Comparison of ENCODE assay signal across 15 cellular contexts in genomic region chr10:60901561-60902235, GRCh38. TPM values are rescaled to one million over a fixed set of nuclear protein-coding genes. Genes with fewer than 3 reads are reported as not detected.
DNase-seq lines count a peak whose midpoint lies in the region; ATAC-seq, FAIRE-seq and TF ChIP-seq lines count a peak whose summit lies in the region.
"Had no signal": no experiment of that assay in that cellular context is flagged by ENCODE, and none has a peak within 500 bp of the region (broad histone marks: within the 10 kb centered on the region; RNA-seq: fewer than 3 reads in every experiment).

No MANE protein-coding gene starts in this region.

- POLR2A ChIA-PET in endothelial cell of umbilical vein (lab: Charles Lee) = no interaction called here

- H3K27ac ChIP-seq in endothelial cell of umbilical vein (ENCODE audit: insufficient read depth, low read depth, low read length) = no peak overlapping the region
- H3K27ac ChIP-seq: vagina had no signal

- no peak overlapping the region for H3K4me3 ChIP-seq in endothelial cell of umbilical vein (replicated peaks in 1 of 3; ENCODE audit: insufficient read depth in 1 of 3, low read depth in 1 of 3, low read length in 3 of 3)
- H3K4me3 ChIP-seq: MG63, vagina had no signal

- BruUV-seq in endothelial cell of umbilical vein (replicated peaks; lab: Mats Ljungman, UMichigan) = no TSS peak

- H3K9me3 ChIP-seq in endothelial cell of umbilical vein (replicated peaks; ENCODE audit: control insufficient read depth, insufficient read depth, low read length) = no peaks in the 10 kb centered on the region
- H3K9me3 ChIP-seq: MG63, vagina had no signal

- no peak overlapping the region for H3K9ac ChIP-seq in endothelial cell of umbilical vein (replicated peaks; ENCODE audit: extremely low read depth, insufficient read depth, low read length)

- H3K9me1 ChIP-seq in endothelial cell of umbilical vein (replicated peaks; ENCODE audit: control insufficient read depth, extremely low read depth, insufficient read depth, low read length) = no peaks in the 10 kb centered on the region

- CTCF ChIA-PET in endothelial cell of umbilical vein (lab: Charles Lee) = no interaction called here

- H3K4me1 Mint-ChIP-seq in T-helper 2 cell treated with Interferon-gamma antibody and Interleukin-4, amounts not matched to agents 5 μg/mL and 100 μg/mL, for 36 hours (ENCODE audit: low read depth) = no peaks in the 10 kb centered on the region
- H3K4me1 Mint-ChIP-seq: activated CD4-positive, alpha-beta T cell treated with anti-CD3 and anti-CD28 coated beads, Interleukin-2, amount 10 ng/mL, durations not matched to agents 24 days and 14 days; immature natural killer cell had no signal

- H3K4me2 ChIP-seq in endothelial cell of umbilical vein (ENCODE audit: insufficient read depth, low read length) = no peak overlapping the region

- DNase-seq in COLO668 (lab: John Stamatoyannopoulos, UW; ENCODE audit: unreplicated experiment) (peak; percentile 6), NCI-H2029 treated with DMSO at 0.1 percent for 48 hours (lab: John Stamatoyannopoulos, UW) (peak; percentile 41), endothelial cell of umbilical vein (ENCODE audit: low read depth, low spot score) (peak; percentile 59), mucosa of gallbladder (ENCODE audit: low spot score) (peak; percentile 23), SW 1271 (lab: John Stamatoyannopoulos, UW) (no peak)
- no peak for DNase-seq in T-helper 2 cell treated with Interferon-gamma antibody and Interleukin-4, amounts not matched to agents 5 μg/mL and 100 μg/mL, for 36 hours (ENCODE audit: low spot score)
- DNase-seq: activated CD4-positive, alpha-beta T cell treated with anti-CD3 and anti-CD28 coated beads, Interleukin-2, amount 10 ng/mL, durations not matched to agents 24 days and 14 days; immature natural killer cell; MG63; nephron progenitor cell; T-helper 1 cell had no signal

- H3K27me3 ChIP-seq in endothelial cell of umbilical vein (ENCODE audit: control insufficient read depth in 2 of 2, insufficient read depth in 2 of 2, low read length in 2 of 2) = no peaks in the 10 kb centered on the region
- H3K27me3 ChIP-seq: MG63, vagina had no signal

- no peaks in the 10 kb centered on the region for H3K36me3 Mint-ChIP-seq in T-helper 2 cell treated with Interferon-gamma antibody and Interleukin-4, amounts not matched to agents 5 μg/mL and 100 μg/mL, for 36 hours (ENCODE audit: low read depth)
- H3K36me3 Mint-ChIP-seq: immature natural killer cell had no signal

- no peaks in the 10 kb centered on the region for H3K9me3 Mint-ChIP-seq in T-helper 2 cell treated with Interferon-gamma antibody and Interleukin-4, amounts not matched to agents 5 μg/mL and 100 μg/mL, for 36 hours
- H3K9me3 Mint-ChIP-seq: activated CD4-positive, alpha-beta T cell treated with anti-CD3 and anti-CD28 coated beads, Interleukin-2, amount 10 ng/mL, durations not matched to agents 24 days and 14 days; immature natural killer cell had no signal

- peaks cover 3% of the 10 kb centered on the region for H3K4me1 ChIP-seq in endothelial cell of umbilical vein (ENCODE audit: control insufficient read depth, extremely low read depth, insufficient read depth, low read length)

- no peak overlapping the region for H3K4me3 Mint-ChIP-seq in T-helper 2 cell treated with Interferon-gamma antibody and Interleukin-4, amounts not matched to agents 5 μg/mL and 100 μg/mL, for 36 hours
- H3K4me3 Mint-ChIP-seq: activated CD4-positive, alpha-beta T cell treated with anti-CD3 and anti-CD28 coated beads, Interleukin-2, amount 10 ng/mL, durations not matched to agents 24 days and 14 days; immature natural killer cell; nephron progenitor cell had no signal

- H3K36me3 ChIP-seq in endothelial cell of umbilical vein (ENCODE audit: control insufficient read depth in 2 of 2, extremely low read depth in 1 of 2, insufficient read depth in 2 of 2, low read length in 2 of 2) = peaks cover 0 to 2% of the 10 kb centered on the region in 2 experiments
- H3K36me3 ChIP-seq: vagina had no signal

- no peaks in the 10 kb centered on the region for H3K79me2 ChIP-seq in endothelial cell of umbilical vein (ENCODE audit: control insufficient read depth, insufficient read depth, low read length)

- no peak for TF ChIP-seq POLR2A in endothelial cell of umbilical vein (IDR thresholded peaks at IDR 0.05; ENCODE audit: low read depth, low read length)

- ATAC-seq in GM18511 (IDR thresholded peaks at IDR 0.05; ENCODE audit: unreplicated experiment) (no peak), GM19035 (IDR thresholded peaks at IDR 0.05; ENCODE audit: unreplicated experiment) (no peak)

- intact Hi-C loops in endothelial cell of umbilical vein (cut with micrococcal nuclease) = no loop called here

- no peak overlapping the region for H2AFZ ChIP-seq in endothelial cell of umbilical vein (ENCODE audit: low read depth, low read length)

- no peaks in the 10 kb centered on the region for H4K20me1 ChIP-seq in endothelial cell of umbilical vein (replicated peaks; ENCODE audit: control insufficient read depth, extremely low read depth, insufficient read depth, low read length)

- H3K27ac Mint-ChIP-seq in T-helper 2 cell treated with Interferon-gamma antibody and Interleukin-4, amounts not matched to agents 5 μg/mL and 100 μg/mL, for 36 hours = no peak overlapping the region
- H3K27ac Mint-ChIP-seq: activated CD4-positive, alpha-beta T cell treated with anti-CD3 and anti-CD28 coated beads, Interleukin-2, amount 10 ng/mL, durations not matched to agents 24 days and 14 days; immature natural killer cell; nephron progenitor cell had no signal

- dilution Hi-C loops in endothelial cell of umbilical vein (cut with MboI; ENCODE audit: extremely low pct_ligation_motif_present, low sequenced_read_pairs) = no loop called here

- no peak for FAIRE-seq in endothelial cell of umbilical vein (lab: Jason Lieb, UNC)
- FAIRE-seq: G401.6 had no signal

- peaks cover 4% of the 10 kb centered on the region for H3K27me3 Mint-ChIP-seq in T-helper 2 cell treated with Interferon-gamma antibody and Interleukin-4, amounts not matched to agents 5 μg/mL and 100 μg/mL, for 36 hours (ENCODE audit: low read depth)

- TF ChIP-seq CTCF in endothelial cell of umbilical vein (IDR thresholded peaks at IDR 0.05; ENCODE audit: extremely low read depth in 1 of 2, insufficient read depth in 1 of 2, low read depth in 1 of 2, low read length in 2 of 2) = no peak

TF ChIP-seq in endothelial cell of umbilical vein, 7 proteins besides CTCF, POLR2A, EP300 and RAD21:
- no peak for TF ChIP-seq FOS (IDR thresholded peaks at IDR 0.05; ENCODE audit: borderline replicate concordance, insufficient read depth, low read length)
- TF ChIP-seq POLR2AphosphoS5 (IDR thresholded peaks at IDR 0.05; ENCODE audit: insufficient read depth, low read depth, low read length) = no peak
- no peak for TF ChIP-seq JUN (IDR thresholded peaks at IDR 0.05; ENCODE audit: borderline replicate concordance, insufficient read depth, insufficient read length, low read depth)
- TF ChIP-seq GATA2 (IDR thresholded peaks at IDR 0.05; ENCODE audit: insufficient read depth, insufficient read length, low read depth, low read length) = no peak
- TF ChIP-seq EZH2 (IDR thresholded peaks at IDR 0.05; ENCODE audit: borderline replicate concordance, low read depth, low read length, severe bottlenecking) = no peak
- TF ChIP-seq MYC (IDR thresholded peaks at IDR 0.05; ENCODE audit: low read depth, low read length) = no peak
- no peak for TF ChIP-seq MAX (IDR thresholded peaks at IDR 0.05; ENCODE audit: insufficient read depth, insufficient read length)

RNA-seq across cellular contexts. Expression of gene RHOBTB1, which starts 42.3 kb away (rescaled TPM):
- total RNA-seq in endothelial cell of umbilical vein (31.0 and 31.3 TPM in 2 replicates), mucosa of gallbladder (16.8 TPM)
- 19.4 and 21.2 TPM in 2 replicates for polyA plus RNA-seq in endothelial cell of umbilical vein
- polyA plus RNA-seq in endothelial cell of umbilical vein (2011; cell fraction: cytosol; rRNA removed) = 20.3 and 22.4 TPM in 2 replicates
- 41.4 and 54.0 TPM in 2 replicates for polyA plus RNA-seq in endothelial cell of umbilical vein (2011; cell fraction: nucleus; rRNA removed)
- 18.4 and 21.8 TPM in 2 replicates for polyA plus RNA-seq in endothelial cell of umbilical vein (2012)
- polyA minus RNA-seq in endothelial cell of umbilical vein = 37.1 and 42.0 TPM in 2 replicates
- 11.5 TPM for polyA minus RNA-seq in endothelial cell of umbilical vein (2011; cell fraction: cytosol; rRNA and poly(A)+ RNA removed)
- 24.6 and 33.4 TPM in 2 replicates for polyA minus RNA-seq in endothelial cell of umbilical vein (2011; cell fraction: nucleus; rRNA and poly(A)+ RNA removed)
- total RNA-seq: activated CD4-positive, alpha-beta T cell treated with anti-CD3 and anti-CD28 coated beads, Interleukin-2, amount 10 ng/mL, durations not matched to agents 24 days and 14 days had no signal

Comparison
In these comparisons a context has a peak if more than half of its experiments do, and no peak if none do; other contexts are left out.
1. DNase-seq: peak in COLO668 (single experiment), NCI-H2029 treated with DMSO at 0.1 percent for 48 hours (single experiment), endothelial cell of umbilical vein (single experiment) and mucosa of gallbladder (single experiment); none in SW 1271 (0 of 2) and T-helper 2 cell treated with Interferon-gamma antibody and Interleukin-4, amounts not matched to agents 5 μg/mL and 100 μg/mL, for 36 hours (single experiment).